16 cellular contexts compared by ENCODE assay signal in the genomic region with DNA sequence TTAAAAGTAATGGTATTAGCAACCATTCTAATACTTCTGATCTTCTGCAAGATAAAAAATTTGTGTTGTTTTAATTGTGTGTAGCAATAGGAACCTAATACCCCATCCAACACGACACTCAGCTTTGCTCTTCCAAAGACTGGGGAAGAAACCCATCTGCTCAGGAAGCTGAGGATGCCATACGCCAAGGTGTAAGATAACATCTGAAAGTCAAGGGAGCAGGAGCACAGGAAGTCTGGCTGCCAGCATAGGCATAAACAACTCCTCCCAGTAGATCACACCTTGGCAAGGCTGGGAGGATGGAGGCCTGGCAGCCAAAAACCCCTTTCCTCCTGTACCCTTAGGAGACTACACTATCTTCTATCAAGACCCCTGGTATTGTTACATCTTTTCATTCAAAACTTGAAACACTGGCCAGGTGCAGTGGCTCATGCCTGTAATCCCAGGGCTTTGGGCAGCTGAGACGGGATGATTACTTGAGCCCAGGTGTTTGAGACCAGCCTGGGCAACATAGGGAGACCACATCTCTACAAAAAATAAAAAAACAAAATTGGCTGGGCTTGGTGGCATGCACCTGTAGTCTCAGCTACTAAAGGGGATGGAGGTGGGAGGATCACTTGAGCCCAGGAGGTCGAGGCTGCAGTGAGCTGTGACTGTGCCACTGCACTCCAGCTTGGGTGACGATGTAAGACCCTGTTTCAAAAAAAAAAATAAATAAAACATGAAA.
"Had no signal": no experiment of that assay in that cellular context is flagged by ENCODE, and none has a peak within 500 bp of the region (broad histone marks: within the 10 kb centered on the region; RNA-seq: fewer than 3 reads in every experiment).

No MANE protein-coding gene starts in this region.

- H3K36me3 ChIP-seq: sigmoid colon had no signal

- ATAC-seq: activated T-helper 17 cell treated with anti-CD3 and anti-CD28 coated beads, Interleukin-2, amount 50 U/mL, for 72 hours; body of pancreas; left lobe of liver; psoas muscle; stimulated activated memory B cell treated with anti-CD40 and anti-IgM and Interleukin-4, amounts not matched to agents 10 μg/mL and 1 μg/mL and 100 μg/mL, for 72 hours had no signal

- DNase-seq: activated CD4-positive, alpha-beta memory T cell treated with anti-CD3 and anti-CD28 coated beads, Interleukin-2, amount 10 ng/mL, durations not matched to agents 7 days and 5 days; activated CD4-positive, alpha-beta T cell treated with anti-CD3 and anti-CD28 coated beads for 48 hours; activated CD4-positive, CD25-positive, alpha-beta regulatory T cell; activated naive CD4-positive, alpha-beta T cell treated with anti-CD3 and anti-CD28 coated beads for 36 hours; activated T-cell treated with anti-CD3 and anti-CD28 coated beads, Interleukin-2, amount 50 U/mL, for 1 hour; body of pancreas; caudate nucleus; erythroblast; foreskin melanocyte; glutamatergic neuron; psoas muscle; sigmoid colon; stimulated activated CD4-positive, alpha-beta T cell treated with anti-CD3 and anti-CD28 coated beads, Interleukin-4, amount 100 ng/mL, for 4 hours had no signal

- H3K4me3 ChIP-seq: body of pancreas, psoas muscle, sigmoid colon had no signal

- H3K9me3 ChIP-seq: body of pancreas, psoas muscle, sigmoid colon had no signal

- H3K4me1 ChIP-seq: psoas muscle had no signal

- H3K27me3 ChIP-seq: body of pancreas had no signal

- H3K27ac ChIP-seq: psoas muscle, sigmoid colon had no signal
